8 cellular contexts compared by ENCODE assay signal in the genomic region with DNA sequence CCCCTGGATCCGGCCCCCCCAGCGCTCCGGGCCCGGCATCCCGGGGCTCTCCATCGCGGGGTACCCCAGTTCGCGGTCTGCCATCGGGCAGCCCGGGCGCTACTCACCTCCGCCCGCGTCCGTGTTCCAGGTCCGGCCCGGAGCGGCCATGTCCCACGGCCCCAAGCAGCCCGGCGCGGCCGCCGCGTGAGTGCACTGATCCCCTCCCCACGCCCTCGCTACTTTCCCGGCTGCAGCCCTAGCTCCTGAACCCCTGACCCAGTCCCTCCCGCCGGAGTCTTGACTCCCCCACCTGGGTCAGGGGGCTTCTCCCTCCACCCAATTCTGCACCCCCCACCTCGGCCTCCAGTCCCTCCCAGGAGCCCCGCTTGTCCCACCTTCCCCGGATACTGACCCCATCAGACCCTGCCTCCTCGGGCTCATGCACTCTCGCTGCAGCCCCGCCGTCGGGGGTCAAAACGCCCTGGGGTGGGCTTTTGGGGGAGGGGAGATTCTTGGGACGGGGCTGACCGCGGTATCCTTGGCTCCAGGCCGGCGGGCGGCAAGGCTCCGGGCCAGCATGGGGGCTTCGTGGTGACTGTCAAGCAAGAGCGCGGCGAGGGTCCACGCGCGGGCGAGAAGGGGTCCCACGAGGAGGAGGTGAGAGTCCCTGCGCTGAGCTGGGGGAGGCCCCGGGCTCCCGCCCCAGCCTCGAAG. TPM values are rescaled to one million over a fixed set of nuclear protein-coding genes. Genes with fewer than 3 reads are reported as not detected.
DNase-seq lines count a peak whose midpoint lies in the region; ATAC-seq and TF ChIP-seq lines count a peak whose summit lies in the region.

No MANE protein-coding gene starts in this region.

- peak overlapping the region; percentile 78 for H3K4me3 ChIP-seq in SU-DHL-6 (ENCODE audit: insufficient read depth, low read length, poor library complexity, severe bottlenecking)
- peak overlapping the region; percentile 88 for H3K4me3 ChIP-seq in fibroblast of pulmonary artery (replicated peaks; ENCODE audit: low read depth, low read length)

- H4K20me1 ChIP-seq in SU-DHL-6 (ENCODE audit: low read depth, low read length) = no peaks in the 10 kb centered on the region

- peak overlapping the region; percentile 79 for H3K9ac ChIP-seq in SU-DHL-6 (ENCODE audit: low read length)

- no peaks in the 10 kb centered on the region for H3K9me3 ChIP-seq in SU-DHL-6 (ENCODE audit: insufficient read depth, low read length)

- TF ChIP-seq CTCF in HFFc6 (IDR thresholded peaks at IDR 0.05) = no peak
- no peak for TF ChIP-seq CTCF in SU-DHL-6 (IDR thresholded peaks at IDR 0.05; ENCODE audit: insufficient read depth, low read length, poor library complexity, severe bottlenecking)
- TF ChIP-seq CTCF in fibroblast of pulmonary artery (IDR thresholded peaks at IDR 0.05; ENCODE audit: low read length, missing control alignments) = no peak
- no peak for TF ChIP-seq CTCF in progenitor cell of endocrine pancreas (IDR thresholded peaks at IDR 0.05; ENCODE audit: unreplicated experiment)

- no peak overlapping the region; the same call in 1 of the 2 replicates for H3K27ac ChIP-seq in SU-DHL-6 (ENCODE audit: low read depth, low read length)

- H3K9me2 ChIP-seq in SU-DHL-6 (replicated peaks; ENCODE audit: insufficient read depth, low read length) = no peaks in the 10 kb centered on the region

- no peaks in the 10 kb centered on the region; the same call in none of the 2 replicates for H3K27me3 Mint-ChIP-seq in HFFc6 (ENCODE audit: insufficient read depth)
- H3K27me3 Mint-ChIP-seq in progenitor cell of endocrine pancreas = peaks cover 17% of the 10 kb centered on the region

- H3K4me1 Mint-ChIP-seq in HFFc6 (ENCODE audit: low read depth) (peaks cover 23% of the 10 kb centered on the region), progenitor cell of endocrine pancreas (ENCODE audit: low read depth) (peaks cover 14% of the 10 kb centered on the region)

- peaks cover 13% of the 10 kb centered on the region for H3K36me3 Mint-ChIP-seq in HFFc6 (ENCODE audit: low read depth)
- peaks cover 11% of the 10 kb centered on the region for H3K36me3 Mint-ChIP-seq in progenitor cell of endocrine pancreas (ENCODE audit: insufficient read depth)

- peak overlapping the region; percentile 89 for H3K4me2 ChIP-seq in SU-DHL-6 (ENCODE audit: low read depth, low read length, poor library complexity, severe bottlenecking)

- ATAC-seq in GM21717 (IDR thresholded peaks at IDR 0.05; ENCODE audit: unreplicated experiment) = no peak

- H3K79me2 ChIP-seq in SU-DHL-6 (ENCODE audit: insufficient read depth, low read length) = no peaks in the 10 kb centered on the region

- DNase-seq in GM03348 (ENCODE audit: low spot score) (peak; percentile 39), HFFc6 (no peak), fibroblast of pulmonary artery (ENCODE audit: low read depth) (no peak), progenitor cell of endocrine pancreas (ENCODE audit: low spot score, unreplicated experiment) (no peak), HK-2 (ENCODE audit: unreplicated experiment) (no peak), NCI-H1436 treated with DMSO at 0.1 percent for 48 hours (lab: John Stamatoyannopoulos, UW) (no peak)

- H3K27me3 ChIP-seq in SU-DHL-6 (ENCODE audit: low read length) = no peaks in the 10 kb centered on the region

- H3F3A ChIP-seq in SU-DHL-6 (ENCODE audit: insufficient read depth) = no peaks in the 10 kb centered on the region

- peak overlapping the region; percentile 81 for H3K4me3 Mint-ChIP-seq in HFFc6
- peak overlapping the region; percentile 69 for H3K4me3 Mint-ChIP-seq in progenitor cell of endocrine pancreas (ENCODE audit: low read depth)

- no peak overlapping the region for H2AFZ ChIP-seq in SU-DHL-6 (ENCODE audit: low read depth, low read length, severe bottlenecking)

- H3K9me3 Mint-ChIP-seq in HFFc6 (no peaks in the 10 kb centered on the region), progenitor cell of endocrine pancreas (ENCODE audit: low read depth) (no peaks in the 10 kb centered on the region)

- peak overlapping the region; percentile 63 for H3K27ac Mint-ChIP-seq in HFFc6
- no peak overlapping the region for H3K27ac Mint-ChIP-seq in progenitor cell of endocrine pancreas

- no peaks in the 10 kb centered on the region for H3K36me3 ChIP-seq in SU-DHL-6 (ENCODE audit: low read length)

RNA-seq across cellular contexts. Expression of a gene that starts 0.6 kb away (rescaled TPM):
- total RNA-seq in HFFc6 (2021; fragmentation: NEBNext Ultra II Directional; extraction: Animal tissue kit (Norgen Biotek cat#: 25700)) = 10 to 100 TPM; 73.5 to 90.1 (median 78.3) TPM
- total RNA-seq in progenitor cell of endocrine pancreas = 72.8 and 79.7 TPM in 2 replicates

RNA-seq across cellular contexts. Expression of a gene that starts 12.0 kb away (rescaled TPM):
- total RNA-seq in HFFc6 (2021; fragmentation: NEBNext Ultra II Directional; extraction: Animal tissue kit (Norgen Biotek cat#: 25700)) = under 1 TPM in 4 of 6 experiments, not detected in 2; 0.10 to 0.17 (median 0.11) TPM
- total RNA-seq in progenitor cell of endocrine pancreas = not detected in 2 replicates

RNA-seq across cellular contexts. Expression of a gene that starts 15.9 kb away (rescaled TPM):
- total RNA-seq in HFFc6 (2021; fragmentation: NEBNext Ultra II Directional; extraction: Animal tissue kit (Norgen Biotek cat#: 25700)) = 100 to 1,000 TPM in 2 of 6 experiments, 10 to 100 TPM in 4; 75.1 to 101 (median 79.6) TPM
- total RNA-seq in progenitor cell of endocrine pancreas = 71.5 and 75.1 TPM in 2 replicates

RNA-seq across cellular contexts. Expression of a gene that starts 33.4 kb away (rescaled TPM):
- total RNA-seq in HFFc6 (2021; fragmentation: NEBNext Ultra II Directional; extraction: Animal tissue kit (Norgen Biotek cat#: 25700)) = 1 to 10 TPM; 7.1 to 8.8 (median 7.4) TPM
- total RNA-seq in progenitor cell of endocrine pancreas = not detected in 2 replicates

RNA-seq across cellular contexts. Expression of a gene that starts 34.3 kb away (rescaled TPM):
- total RNA-seq in HFFc6 (2021; fragmentation: NEBNext Ultra II Directional; extraction: Animal tissue kit (Norgen Biotek cat#: 25700)) = under 1 TPM in 5 of 6 experiments, not detected in 1; 0.25 to 0.51 (median 0.46) TPM
- total RNA-seq in progenitor cell of endocrine pancreas = 3.8 and 4.0 TPM in 2 replicates
